Comparison of ENCODE assay signal across 1 cellular context in genomic region chr22:40189979-40190378, GRCh38.
TF ChIP-seq lines count a peak whose summit lies in the region.

No MANE protein-coding gene starts in this region.

TF ChIP-seq in endothelial cell of umbilical vein, 7 proteins besides CTCF, POLR2A, EP300 and RAD21:
- TF ChIP-seq EZH2 (IDR thresholded peaks at IDR 0.05; ENCODE audit: borderline replicate concordance, low read depth, low read length, severe bottlenecking) (no peak), FOS (IDR thresholded peaks at IDR 0.05; ENCODE audit: borderline replicate concordance, insufficient read depth, low read length) (peak; percentile 12), MAX (IDR thresholded peaks at IDR 0.05; ENCODE audit: insufficient read depth, insufficient read length) (no peak), GATA2 (IDR thresholded peaks at IDR 0.05; ENCODE audit: insufficient read depth, insufficient read length, low read depth, low read length) (no peak), JUN (IDR thresholded peaks at IDR 0.05; ENCODE audit: borderline replicate concordance, insufficient read depth, insufficient read length, low read depth) (peak; percentile 4), POLR2AphosphoS5 (IDR thresholded peaks at IDR 0.05; ENCODE audit: insufficient read depth, low read depth, low read length) (no peak), MYC (IDR thresholded peaks at IDR 0.05; ENCODE audit: low read depth, low read length) (no peak)
